ENCODE assay signal across 18 cellular contexts in the genomic region with DNA sequence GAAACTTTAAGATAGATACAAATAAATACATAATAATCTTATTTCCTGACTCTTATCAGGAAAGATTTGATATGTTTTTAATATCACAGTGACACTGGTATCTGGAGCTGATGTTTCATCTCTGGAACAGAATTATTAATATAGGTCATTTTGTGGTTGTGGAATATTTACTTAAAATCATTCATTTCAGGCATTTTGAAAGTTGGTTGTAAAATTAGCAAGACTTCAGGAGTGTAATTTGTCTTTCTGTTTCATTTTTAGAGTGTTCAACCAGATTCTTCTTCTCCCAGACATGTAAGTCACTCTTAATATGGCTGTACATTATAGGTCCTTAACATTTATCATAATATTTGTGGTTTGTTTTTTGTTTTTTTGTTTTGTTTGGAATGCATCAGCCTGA.
DNase-seq lines count a peak whose midpoint lies in the region; ATAC-seq, FAIRE-seq and TF ChIP-seq lines count a peak whose summit lies in the region.
"Had no signal": no experiment of that assay in that cellular context is flagged by ENCODE, and none has a peak within 500 bp of the region (broad histone marks: within the 10 kb centered on the region; RNA-seq: fewer than 3 reads in every experiment).

No MANE protein-coding gene starts in this region.

- TF ChIP-seq CTCF in CD4-positive, alpha-beta T cell (IDR thresholded peaks at IDR 0.05): no peak
- TF ChIP-seq CTCF in PC-9 (conservative IDR thresholded peaks at IDR 0.05): no peak
- TF ChIP-seq CTCF in D721Med (IDR thresholded peaks at IDR 0.05; ENCODE audit: insufficient read depth, missing control alignments): no peak

- H3K36me3 Mint-ChIP-seq in activated CD4-positive, alpha-beta T cell treated with anti-CD3 and anti-CD28 coated beads for 36 hours (ENCODE audit: low read depth): peaks cover 55% of the 10 kb centered on the region
- H3K36me3 Mint-ChIP-seq in CD4-positive, alpha-beta T cell (ENCODE audit: low read depth): peaks cover 95% of the 10 kb centered on the region
- peaks cover 55% of the 10 kb centered on the region for H3K36me3 Mint-ChIP-seq in effector memory CD8-positive, alpha-beta T cell (ENCODE audit: insufficient read depth)

- peaks cover 28% of the 10 kb centered on the region for H3K36me3 ChIP-seq in PC-9 (ENCODE audit: low read depth)

- no peak for TF ChIP-seq POLR2A in erythroblast (IDR thresholded peaks at IDR 0.05; ENCODE audit: low read length)

- no peaks in the 10 kb centered on the region for H3K9me3 ChIP-seq in CD4-positive, alpha-beta T cell (ENCODE audit: control insufficient read depth, low read length)
- H3K9me3 ChIP-seq in PC-9 (ENCODE audit: insufficient read depth, low read depth): no peaks in the 10 kb centered on the region
- H3K9me3 ChIP-seq: Caco-2, HAP-1 had no signal

- CTCF ChIA-PET in activated CD4-positive, alpha-beta T cell treated with anti-CD3 and anti-CD28 coated beads for 36 hours (lab: Charles Lee): interaction anchor here (1.3 to 4.1 kb wide), 2 partner anchors 12 to 115 kb away, joined by 3 to 19 read pairs; a partner anchor contains a TSS
- CTCF ChIA-PET in CD4-positive, alpha-beta T cell (lab: Charles Lee): interaction anchor here (1.3 kb wide), 1 partner anchor 116 kb away, joined by 4 read pairs; a partner anchor contains a TSS
- CTCF ChIA-PET in PC-9 (lab: Charles Lee): interaction anchor here (0.7 to 1.1 kb wide), 2 partner anchors 12 to 116 kb away, joined by 3 read pairs; no protein-coding TSS in a partner anchor

- ATAC-seq in activated CD4-positive, alpha-beta T cell treated with anti-CD3 and anti-CD28 coated beads for 36 hours: peak; percentile 67
- ATAC-seq in CD4-positive, alpha-beta T cell (ENCODE audit: poor library complexity): no peak
- ATAC-seq in effector memory CD8-positive, alpha-beta T cell (replicated peaks): no peak

- no peaks in the 10 kb centered on the region for H3K27me3 Mint-ChIP-seq in activated CD4-positive, alpha-beta T cell treated with anti-CD3 and anti-CD28 coated beads for 36 hours
- no peaks in the 10 kb centered on the region for H3K27me3 Mint-ChIP-seq in CD4-positive, alpha-beta T cell
- H3K27me3 Mint-ChIP-seq in effector memory CD8-positive, alpha-beta T cell: no peaks in the 10 kb centered on the region
- H3K27me3 Mint-ChIP-seq: IgD-negative memory B cell had no signal

- no peak overlapping the region for H3K27ac Mint-ChIP-seq in activated CD4-positive, alpha-beta T cell treated with anti-CD3 and anti-CD28 coated beads for 36 hours
- peak overlapping the region; percentile 30 for H3K27ac Mint-ChIP-seq in CD4-positive, alpha-beta T cell
- H3K27ac Mint-ChIP-seq in effector memory CD8-positive, alpha-beta T cell: peak overlapping the region; percentile 25 to 85
- H3K27ac Mint-ChIP-seq: IgD-negative memory B cell had no signal

- H3K4me3 ChIP-seq in PC-9: no peak overlapping the region
- H3K4me3 ChIP-seq: HAP-1 had no signal

- H3K4me1 Mint-ChIP-seq in activated CD4-positive, alpha-beta T cell treated with anti-CD3 and anti-CD28 coated beads for 36 hours: peaks cover 33% of the 10 kb centered on the region
- H3K4me1 Mint-ChIP-seq in CD4-positive, alpha-beta T cell (ENCODE audit: low read depth): peaks cover 32% of the 10 kb centered on the region
- peaks cover 15 to 28% of the 10 kb centered on the region in 2 donors for H3K4me1 Mint-ChIP-seq in effector memory CD8-positive, alpha-beta T cell (ENCODE audit: low read depth in 2 of 2)

- peaks cover 6% of the 10 kb centered on the region for H3K9me3 Mint-ChIP-seq in activated CD4-positive, alpha-beta T cell treated with anti-CD3 and anti-CD28 coated beads for 36 hours (ENCODE audit: low read depth)
- no peaks in the 10 kb centered on the region for H3K9me3 Mint-ChIP-seq in CD4-positive, alpha-beta T cell
- H3K9me3 Mint-ChIP-seq in effector memory CD8-positive, alpha-beta T cell: no peaks in the 10 kb centered on the region
- H3K9me3 Mint-ChIP-seq: IgD-negative memory B cell had no signal

- peak overlapping the region; percentile 52; the same call in 1 of the 2 replicates for H3K4me2 ChIP-seq in PC-9

- POLR2A ChIA-PET in activated CD4-positive, alpha-beta T cell treated with anti-CD3 and anti-CD28 coated beads for 36 hours (lab: Charles Lee): no interaction called here
- POLR2A ChIA-PET in CD4-positive, alpha-beta T cell (lab: Charles Lee): no interaction called here
- POLR2A ChIA-PET in PC-9 (lab: Charles Lee; ENCODE audit: unreplicated experiment): interaction anchor here (0.7 kb wide), 1 partner anchor 926 kb away, joined by 11 read pairs; no protein-coding TSS in a partner anchor

- intact Hi-C loops in activated CD4-positive, alpha-beta T cell treated with anti-CD3 and anti-CD28 coated beads for 36 hours (cut with DNase I, micrococcal nuclease): loop anchor here (5.0 kb wide), 3 partner anchors 101 to 371 kb away; no protein-coding TSS in a partner anchor
- intact Hi-C loops in CD4-positive, alpha-beta T cell (cut with DNase I, micrococcal nuclease): no loop called here
- intact Hi-C loops in PC-9 (cut with micrococcal nuclease; ENCODE audit: unreplicated experiment): no loop called here

- no peaks in the 10 kb centered on the region for H3K79me2 ChIP-seq in PC-9 (ENCODE audit: low read depth)

- no peak overlapping the region for H3K27ac ChIP-seq in CD4-positive, alpha-beta T cell (ENCODE audit: low read depth, low read length)
- H3K27ac ChIP-seq in PC-9: 0 out of 2 replicates have a peak overlapping the region, but pooled peaks have one; percentile 51

- H3K4me3 Mint-ChIP-seq in activated CD4-positive, alpha-beta T cell treated with anti-CD3 and anti-CD28 coated beads for 36 hours: no peak overlapping the region
- H3K4me3 Mint-ChIP-seq in CD4-positive, alpha-beta T cell: no peak overlapping the region
- H3K4me3 Mint-ChIP-seq in effector memory CD8-positive, alpha-beta T cell: no peak overlapping the region
- H3K4me3 Mint-ChIP-seq: IgD-negative memory B cell had no signal

- H2AFZ ChIP-seq in PC-9: no peak overlapping the region

- peaks cover 24% of the 10 kb centered on the region for H3K4me1 ChIP-seq in PC-9 (replicated peaks; ENCODE audit: insufficient read depth)

- no peaks in the 10 kb centered on the region for H3K27me3 ChIP-seq in CD4-positive, alpha-beta T cell (ENCODE audit: control insufficient read depth, insufficient read depth, low read length)
- H3K27me3 ChIP-seq in PC-9 (ENCODE audit: insufficient read depth, low read depth): no peaks in the 10 kb centered on the region

- peaks cover 22% of the 10 kb centered on the region for H3F3A ChIP-seq in PC-9 (ENCODE audit: insufficient read depth, low read depth)

- no peak for FAIRE-seq in D721Med (lab: Jason Lieb, UNC)
- FAIRE-seq: RCC 7860 had no signal

- 0 out of 2 replicates have a peak, but pooled peaks cover 3% of the 10 kb centered on the region for H4K20me1 ChIP-seq in PC-9 (ENCODE audit: insufficient read depth)

- BruUV-seq in PC-9 (replicated peaks; lab: Mats Ljungman, UMichigan): no TSS peak

- no peak for DNase-seq in activated CD4-positive, alpha-beta T cell treated with anti-CD3 and anti-CD28 coated beads for 36 hours
- no peak for DNase-seq in activated CD4-positive, alpha-beta T cell treated with anti-CD3 and anti-CD28 coated beads, Interleukin-2, amount 50 U/mL, for 1 hour
- DNase-seq in CD4-positive, alpha-beta T cell: no peak
- no peak for DNase-seq in PC-9
- DNase-seq in effector memory CD8-positive, alpha-beta T cell: no peak
- DNase-seq in D721Med (ENCODE audit: insufficient read length, low spot score): no peak
- no peak for DNase-seq in erythroblast (lab: John Stamatoyannopoulos, UW)
- DNase-seq in hippocampal formation (lab: John Stamatoyannopoulos, UW): no peak
- DNase-seq: C1 segment of cervical spinal cord, Caco-2, DMS53, NCI-H1417 treated with DMSO at 0.1 percent for 48 hours, NCI-H2029 treated with DMSO at 0.1 percent for 48 hours, NCI-H510A, NCI-H82 had no signal

- 0 out of 2 replicates have a peak, but pooled peaks cover 4% of the 10 kb centered on the region for H3K9me2 ChIP-seq in PC-9 (ENCODE audit: insufficient read depth)

Comparison
In these comparisons a context has a peak if more than half of its experiments do, and no peak if none do; other contexts are left out.
1. intact Hi-C loops: an anchor here in activated CD4-positive, alpha-beta T cell treated with anti-CD3 and anti-CD28 coated beads for 36 hours (5.0 kb wide); none called in CD4-positive, alpha-beta T cell and PC-9.